In the genomic region with DNA sequence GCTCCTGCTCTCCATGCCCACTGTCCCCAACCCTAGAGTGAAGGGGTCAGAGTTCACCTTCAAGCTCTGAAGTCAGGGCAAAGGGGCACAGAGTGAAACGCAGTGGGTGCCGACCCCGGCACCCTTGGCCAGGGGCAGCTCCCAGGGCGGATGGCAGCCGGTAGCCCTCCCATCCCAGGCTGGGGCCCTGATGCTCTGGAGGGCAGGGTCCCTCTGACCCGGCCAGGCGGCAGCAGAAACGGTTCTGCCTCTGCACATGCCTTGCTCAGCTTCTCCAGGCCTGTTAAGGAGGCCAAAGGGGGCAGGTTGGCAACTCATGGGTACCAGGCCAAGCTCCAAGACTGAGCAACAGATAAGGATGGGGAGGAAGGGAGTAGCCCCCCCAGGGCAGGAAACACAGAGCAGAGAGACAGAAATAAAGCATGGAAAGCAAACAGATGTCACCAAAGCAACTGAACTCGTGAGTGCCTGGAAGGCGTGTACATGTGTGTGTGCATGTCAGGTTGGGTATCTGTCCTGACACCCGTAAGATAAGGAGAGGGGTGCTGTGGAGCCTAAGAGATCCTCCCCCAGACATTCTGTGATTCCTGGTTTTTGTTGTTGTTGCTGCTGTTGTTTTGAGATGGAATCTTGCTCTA, we compare ENCODE assay signal across 27 cellular contexts.
DNase-seq lines count a peak whose midpoint lies in the region; ATAC-seq and TF ChIP-seq lines count a peak whose summit lies in the region.
"Had no signal": no experiment of that assay in that cellular context is flagged by ENCODE, and none has a peak within 500 bp of the region (broad histone marks: within the 10 kb centered on the region; RNA-seq: fewer than 3 reads in every experiment).

No MANE protein-coding gene starts in this region.

- H3K9me2 ChIP-seq in hepatocyte (replicated peaks; ENCODE audit: insufficient read depth), result no peaks in the 10 kb centered on the region

- H2AFZ ChIP-seq in mesenchymal stem cell (ENCODE audit: low read depth, low read length) (no peak overlapping the region), hepatocyte (no peak overlapping the region)
- H2AFZ ChIP-seq: GM23248 had no signal

- no peaks in the 10 kb centered on the region for H3K79me1 ChIP-seq in mesenchymal stem cell (replicated peaks; ENCODE audit: low read length, poor library complexity, severe bottlenecking)

- H3K18ac ChIP-seq in mesenchymal stem cell (ENCODE audit: low read depth in 1 of 2, low read length in 2 of 2), result no peak overlapping the region

- WGBS in mesenchymal stem cell, result 89% methylated on average over 11 of the region's 11 CpGs
- WGBS in hepatocyte (ENCODE audit: low lambda C conversion rate, missing lambda C conversion rate), result 80% methylated on average over 11 of the region's 11 CpGs

- peak overlapping the region; percentile 56 for H2AK5ac ChIP-seq in mesenchymal stem cell (ENCODE audit: low read length, severe bottlenecking)

- H3K27me3 ChIP-seq in H7 (ENCODE audit: control insufficient read depth, insufficient read depth, low read length) (no peaks in the 10 kb centered on the region), mesenchymal stem cell (ENCODE audit: control insufficient read depth in 1 of 2, insufficient read depth in 1 of 2, low read length in 2 of 2) (peaks cover 0 to 54% of the 10 kb centered on the region in 2 experiments), hepatocyte (no peaks in the 10 kb centered on the region)
- H3K27me3 ChIP-seq: foreskin keratinocyte, sigmoid colon, SJSA1 had no signal

- H3K27ac ChIP-seq in C4-2B (peak overlapping the region; percentile 82; the same call in 1 of the 2 replicates), VCaP (peak overlapping the region; percentile 92), mesenchymal stem cell (ENCODE audit: low read length, poor library complexity, severe bottlenecking) (no peak overlapping the region), hepatocyte (no peak overlapping the region)
- H3K27ac ChIP-seq: foreskin keratinocyte, GM23248, HL-60, sigmoid colon, SJSA1, thoracic aorta had no signal

- H3K79me2 ChIP-seq in hepatocyte, result no peaks in the 10 kb centered on the region

- no peak overlapping the region for H2BK15ac ChIP-seq in mesenchymal stem cell (ENCODE audit: low read depth, poor library complexity, severe bottlenecking)

- no peak overlapping the region for H2BK12ac ChIP-seq in mesenchymal stem cell (ENCODE audit: low read length in 2 of 2)

- H4K91ac ChIP-seq in mesenchymal stem cell (ENCODE audit: low read length), result peak overlapping the region; percentile 34

- DNase-seq in H7 (peak; percentile 56), mesenchymal stem cell (no peak), NCI-H774 (lab: John Stamatoyannopoulos, UW) (no peak), hepatocyte (ENCODE audit: low spot score) (no peak)
- DNase-seq: activated B cell treated with CpG ODN at 0.5 μM for 24 hours; activated CD4-positive, alpha-beta T cell treated with anti-CD3 and anti-CD28 coated beads, Interleukin-2, amount 50 U/mL, for 48 hours; activated gamma-delta T cell treated with Interleukin-2 at 50 U/mL for 16 hours; amygdala; central memory CD4-positive, alpha-beta T cell; foreskin keratinocyte; GM23248; kidney glomerular epithelial cell; MM.1S; naive B cell; NCI-H146; NCI-H2171; NCI-H69; sigmoid colon; T-helper 17 cell had no signal

- no peak overlapping the region for H3K4me2 ChIP-seq in mesenchymal stem cell (ENCODE audit: low read length, poor library complexity, severe bottlenecking)
- no peak overlapping the region for H3K4me2 ChIP-seq in hepatocyte

- H3K9ac ChIP-seq in mesenchymal stem cell (ENCODE audit: low read length), result no peak overlapping the region
- H3K9ac ChIP-seq: GM23248 had no signal

- H3K4me1 ChIP-seq in mesenchymal stem cell (ENCODE audit: control insufficient read depth, insufficient read depth, low read depth, low read length) (peaks cover 38% of the 10 kb centered on the region), hepatocyte (ENCODE audit: insufficient read depth) (no peaks in the 10 kb centered on the region)

- H2BK5ac ChIP-seq in mesenchymal stem cell (ENCODE audit: low read depth, low read length, poor library complexity, severe bottlenecking), result no peak overlapping the region

- no peak overlapping the region for H3K4me3 ChIP-seq in H7 (ENCODE audit: insufficient read depth, low read depth, low read length)
- no peak overlapping the region for H3K4me3 ChIP-seq in mesenchymal stem cell (ENCODE audit: insufficient read depth in 1 of 2, low read depth in 1 of 2, low read length in 2 of 2)
- H3K4me3 ChIP-seq in hepatocyte, result no peak overlapping the region
- H3K4me3 ChIP-seq: GM23248, sigmoid colon, SJSA1, thoracic aorta had no signal

- peaks cover under 1% of the 10 kb centered on the region for H4K20me1 ChIP-seq in hepatocyte (ENCODE audit: insufficient read depth, poor library complexity, severe bottlenecking)

- H4K8ac ChIP-seq in mesenchymal stem cell (ENCODE audit: low read length), result no peak overlapping the region

- H3K14ac ChIP-seq in mesenchymal stem cell (ENCODE audit: low read length in 2 of 2), result no peak overlapping the region

- H3K9me3 ChIP-seq in mesenchymal stem cell (ENCODE audit: control insufficient read depth, low read length) (no peaks in the 10 kb centered on the region), hepatocyte (ENCODE audit: low read depth) (no peaks in the 10 kb centered on the region)
- H3K9me3 ChIP-seq: sigmoid colon, SJSA1, thoracic aorta had no signal

- H3K36me3 ChIP-seq in H7 (replicated peaks; ENCODE audit: control insufficient read depth, insufficient read depth, low read length) (peaks cover 6% of the 10 kb centered on the region), mesenchymal stem cell (ENCODE audit: control insufficient read depth in 1 of 2, insufficient read depth in 2 of 2, low read depth in 1 of 2, low read length in 2 of 2) (peaks cover 14 to 24% of the 10 kb centered on the region in 2 experiments), hepatocyte (replicated peaks; ENCODE audit: insufficient read depth, low read depth) (no peaks in the 10 kb centered on the region)
- H3K36me3 ChIP-seq: thoracic aorta had no signal

- TF ChIP-seq CTCF in C4-2B (conservative IDR thresholded peaks at IDR 0.05) (no peak), VCaP (conservative IDR thresholded peaks at IDR 0.05) (no peak), hepatocyte (IDR thresholded peaks at IDR 0.05; ENCODE audit: poor library complexity) (no peak)

- no peak overlapping the region for H3K4ac ChIP-seq in mesenchymal stem cell (ENCODE audit: low read depth in 1 of 2, low read length in 2 of 2)

- no peak overlapping the region for H3K23ac ChIP-seq in mesenchymal stem cell (ENCODE audit: low read length in 2 of 2)

- ATAC-seq in HG03378 (IDR thresholded peaks at IDR 0.05; ENCODE audit: unreplicated experiment), result no peak
- no peak for ATAC-seq in GM21786 (IDR thresholded peaks at IDR 0.05; ENCODE audit: unreplicated experiment)
- ATAC-seq: foreskin keratinocyte; stimulated activated memory B cell treated with anti-CD40 and anti-IgM and Interleukin-4, amounts not matched to agents 10 μg/mL and 1 μg/mL and 100 μg/mL, for 72 hours; T-helper 17 cell had no signal

- H2BK120ac ChIP-seq in mesenchymal stem cell (ENCODE audit: low read depth, low read length), result no peak overlapping the region

Comparison
In these comparisons a context has a peak if more than half of its experiments do, and no peak if none do; other contexts are left out.
1. H3K27ac ChIP-seq: peak in C4-2B (single experiment) and VCaP (single experiment); none in mesenchymal stem cell (single experiment) and hepatocyte (single experiment).